Comparison of ENCODE assay signal across 25 cellular contexts in genomic region chr7:91201731-91202130, GRCh38.
DNase-seq lines count a peak whose midpoint lies in the region; ATAC-seq and TF ChIP-seq lines count a peak whose summit lies in the region.
"Had no signal": no experiment of that assay in that cellular context is flagged by ENCODE, and none has a peak within 500 bp of the region (broad histone marks: within the 10 kb centered on the region; RNA-seq: fewer than 3 reads in every experiment).

No MANE protein-coding gene starts in this region.

- H3K4me2 ChIP-seq in neural cell (ENCODE audit: low read length), result peak overlapping the region; percentile 14

- H3K27me3 ChIP-seq in neural cell (ENCODE audit: insufficient read depth, low read depth, low read length) (no peaks in the 10 kb centered on the region), vagina (no peaks in the 10 kb centered on the region)
- H3K27me3 ChIP-seq: dorsolateral prefrontal cortex, heart left ventricle, testis had no signal

- H3K4me3 ChIP-seq in neural cell (ENCODE audit: low read length) (peak overlapping the region; percentile 50), vagina (no peak overlapping the region)
- H3K4me3 ChIP-seq: heart left ventricle, testis had no signal

- H3K9me3 ChIP-seq in neural cell (ENCODE audit: low read length) (no peaks in the 10 kb centered on the region), vagina (no peaks in the 10 kb centered on the region)
- H3K9me3 ChIP-seq: testis had no signal

- no peak overlapping the region for H2AFZ ChIP-seq in neural cell (ENCODE audit: low read depth, low read length)

- peak overlapping the region; percentile 10 for H3K27ac ChIP-seq in neural cell (ENCODE audit: low read length)
- H3K27ac ChIP-seq in vagina, result no peak overlapping the region
- H3K27ac ChIP-seq: C4-2B, dorsolateral prefrontal cortex, epithelial cell of prostate, heart left ventricle, testis, VCaP had no signal

- TF ChIP-seq RAD21 in neural cell (conservative IDR thresholded peaks at IDR 0.05), result no peak

- DNase-seq in NCI-H1092 treated with DMSO at 0.1 percent for 48 hours (lab: John Stamatoyannopoulos, UW) (peak; percentile 84), NCI-H1930 (lab: John Stamatoyannopoulos, UW) (peak; percentile 36 to 63), NCI-H69 (lab: John Stamatoyannopoulos, UW) (peak; percentile 80), NCI-H526 (lab: John Stamatoyannopoulos, UW) (no peak), vagina (ENCODE audit: extremely low spot score in 2 of 2) (no peak)
- DNase-seq: activated CD4-positive, alpha-beta T cell treated with anti-CD3 and anti-CD28 coated beads for 48 hours; activated naive CD4-positive, alpha-beta T cell; activated T-cell treated with anti-CD3 and anti-CD28 coated beads, Interleukin-2, amount 50 U/mL, for 48 hours; cerebellar nuclear complex; DND-41; dorsolateral prefrontal cortex; HCEC 1CT; heart left ventricle; kidney; naive thymus-derived CD4-positive, alpha-beta T cell; NCI-H187 treated with DMSO at 0.1 percent for 48 hours; NCI-H524 treated with DMSO at 0.1 percent for 48 hours; stimulated activated naive CD8-positive, alpha-beta T cell treated with anti-CD3 and anti-CD28 coated beads, Interleukin-15, Interleukin-2, amounts not matched to agents 100 U/mL and 50 U/mL, for 24 hours; T-helper 9 cell; testis had no signal

- no peak overlapping the region for H3K9ac ChIP-seq in neural cell (ENCODE audit: low read length)

- no peaks in the 10 kb centered on the region for H3K9me2 ChIP-seq in neural cell (ENCODE audit: insufficient read depth, low read length)

- no peaks in the 10 kb centered on the region for H4K20me1 ChIP-seq in neural cell (ENCODE audit: insufficient read depth)

- TF ChIP-seq EP300 in neural cell (conservative IDR thresholded peaks at IDR 0.05; ENCODE audit: poor library complexity, severe bottlenecking), result no peak

- no peak for TF ChIP-seq POLR2A in vagina (IDR thresholded peaks at IDR 0.05)

- no peaks in the 10 kb centered on the region for H3K79me2 ChIP-seq in neural cell (replicated peaks; ENCODE audit: insufficient read depth, low read length)

- no peak for ATAC-seq in GM18909 (IDR thresholded peaks at IDR 0.05; ENCODE audit: poor library complexity, unreplicated experiment)
- ATAC-seq: heart left ventricle; naive thymus-derived CD4-positive, alpha-beta T cell; stimulated activated naive CD8-positive, alpha-beta T cell treated with anti-CD3 and anti-CD28 coated beads, Interleukin-15, Interleukin-2, amounts not matched to agents 100 U/mL and 50 U/mL, for 24 hours had no signal

- intact Hi-C loops in vagina (cut with DNase I), result no loop called here

- TF ChIP-seq CTCF in neural cell (IDR thresholded peaks at IDR 0.05; ENCODE audit: poor library complexity, severe bottlenecking) (no peak), vagina (IDR thresholded peaks at IDR 0.05) (no peak)

- H3F3A ChIP-seq in neural cell (ENCODE audit: insufficient read depth, low read length, poor library complexity, severe bottlenecking), result no peaks in the 10 kb centered on the region

- H3K4me1 ChIP-seq in vagina, result no peaks in the 10 kb centered on the region
- H3K4me1 ChIP-seq: heart left ventricle, testis had no signal

- H3K36me3 ChIP-seq in neural cell (ENCODE audit: insufficient read depth, low read length) (no peaks in the 10 kb centered on the region), vagina (no peaks in the 10 kb centered on the region)
- H3K36me3 ChIP-seq: heart left ventricle had no signal

TF ChIP-seq in neural cell, 6 proteins besides CTCF, POLR2A, EP300 and RAD21:
- peak; percentile 13 for TF ChIP-seq POLR2AphosphoS5 (IDR thresholded peaks at IDR 0.05)
- no peak for TF ChIP-seq MXI1 (conservative IDR thresholded peaks at IDR 0.05; ENCODE audit: poor library complexity, severe bottlenecking)
TF ChIP-seq in neural cell: peak in this region for 1.

Comparison
In these comparisons a context has a peak if more than half of its experiments do, and no peak if none do; other contexts are left out.
1. DNase-seq: peak in NCI-H1092 treated with DMSO at 0.1 percent for 48 hours (single experiment), NCI-H1930 (2 of 2) and NCI-H69 (single experiment); none in NCI-H526 (0 of 2) and vagina (0 of 2).